Comparison of ENCODE assay signal across 1 cellular context in the genomic region with DNA sequence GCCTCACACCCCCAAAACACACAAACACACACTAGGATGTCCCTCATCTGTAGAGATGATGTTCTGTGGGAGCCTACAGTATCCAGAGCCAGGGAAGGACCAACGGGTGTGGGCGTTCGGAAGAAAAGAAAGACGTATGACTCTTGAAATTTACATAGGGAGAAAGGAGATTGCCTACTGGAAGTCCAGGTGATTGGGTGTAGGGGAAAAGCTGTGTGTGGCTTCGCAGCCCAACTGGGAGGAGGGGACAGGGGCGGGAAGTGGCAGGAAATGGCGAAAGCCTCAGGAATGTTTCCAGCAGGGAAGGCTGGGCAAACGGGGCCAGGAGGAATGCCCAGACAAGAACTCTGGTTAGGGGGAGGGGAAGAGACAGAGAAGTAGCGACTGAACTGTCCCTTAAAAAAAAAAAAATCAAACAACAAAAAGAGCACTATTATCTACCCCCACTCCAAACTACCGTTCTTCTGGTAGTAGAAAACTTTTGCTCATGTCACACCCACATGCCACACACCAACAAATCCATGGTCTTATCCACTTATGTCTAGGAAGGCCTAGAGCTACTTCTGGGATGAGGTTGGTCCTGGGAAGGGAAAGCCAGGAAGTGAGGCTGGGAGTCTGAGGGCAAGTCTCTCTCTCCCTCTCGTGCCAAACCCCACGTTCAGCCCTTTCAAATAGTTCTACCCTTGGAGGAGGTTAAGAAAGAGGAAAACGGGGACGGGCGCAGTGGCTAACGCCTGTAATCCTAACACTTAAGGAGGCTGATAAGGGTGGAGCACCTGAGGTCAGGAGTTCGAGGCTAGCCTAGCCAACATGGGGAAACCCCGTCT.
TF ChIP-seq lines count a peak whose summit lies in the region.

No MANE protein-coding gene starts in this region.

TF ChIP-seq in HepG2, 621 proteins besides CTCF, POLR2A, EP300 and RAD21 (continued from another document and continues in another):
- TF ChIP-seq, protein P1, sequence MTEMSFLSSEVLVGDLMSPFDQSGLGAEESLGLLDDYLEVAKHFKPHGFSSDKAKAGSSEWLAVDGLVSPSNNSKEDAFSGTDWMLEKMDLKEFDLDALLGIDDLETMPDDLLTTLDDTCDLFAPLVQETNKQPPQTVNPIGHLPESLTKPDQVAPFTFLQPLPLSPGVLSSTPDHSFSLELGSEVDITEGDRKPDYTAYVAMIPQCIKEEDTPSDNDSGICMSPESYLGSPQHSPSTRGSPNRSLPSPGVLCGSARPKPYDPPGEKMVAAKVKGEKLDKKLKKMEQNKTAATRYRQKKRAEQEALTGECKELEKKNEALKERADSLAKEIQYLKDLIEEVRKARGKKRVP (CRISPR knock-in tag; IDR thresholded peaks at IDR 0.05) = peak in 1 of 2 experiments; percentile 74; a peak in 2 of 4 replicates
- TF ChIP-seq RBM39 (IDR thresholded peaks at IDR 0.05; ENCODE audit: low read depth, low read length, poor library complexity, severe bottlenecking) = no peak
- TF ChIP-seq, protein P2, sequence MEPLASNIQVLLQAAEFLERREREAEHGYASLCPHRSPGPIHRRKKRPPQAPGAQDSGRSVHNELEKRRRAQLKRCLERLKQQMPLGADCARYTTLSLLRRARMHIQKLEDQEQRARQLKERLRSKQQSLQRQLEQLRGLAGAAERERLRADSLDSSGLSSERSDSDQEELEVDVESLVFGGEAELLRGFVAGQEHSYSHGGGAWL (CRISPR knock-in tag; IDR thresholded peaks at IDR 0.05) = no peak
- TF ChIP-seq ZFP36 (IDR thresholded peaks at IDR 0.05; ENCODE audit: borderline replicate concordance, low read depth, low read length, partially characterized antibody) = no peak
- TF ChIP-seq, protein P3, sequence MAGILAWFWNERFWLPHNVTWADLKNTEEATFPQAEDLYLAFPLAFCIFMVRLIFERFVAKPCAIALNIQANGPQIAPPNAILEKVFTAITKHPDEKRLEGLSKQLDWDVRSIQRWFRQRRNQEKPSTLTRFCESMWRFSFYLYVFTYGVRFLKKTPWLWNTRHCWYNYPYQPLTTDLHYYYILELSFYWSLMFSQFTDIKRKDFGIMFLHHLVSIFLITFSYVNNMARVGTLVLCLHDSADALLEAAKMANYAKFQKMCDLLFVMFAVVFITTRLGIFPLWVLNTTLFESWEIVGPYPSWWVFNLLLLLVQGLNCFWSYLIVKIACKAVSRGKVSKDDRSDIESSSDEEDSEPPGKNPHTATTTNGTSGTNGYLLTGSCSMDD (CRISPR knock-in tag; IDR thresholded peaks at IDR 0.05) = no peak
- TF ChIP-seq, protein P4, sequence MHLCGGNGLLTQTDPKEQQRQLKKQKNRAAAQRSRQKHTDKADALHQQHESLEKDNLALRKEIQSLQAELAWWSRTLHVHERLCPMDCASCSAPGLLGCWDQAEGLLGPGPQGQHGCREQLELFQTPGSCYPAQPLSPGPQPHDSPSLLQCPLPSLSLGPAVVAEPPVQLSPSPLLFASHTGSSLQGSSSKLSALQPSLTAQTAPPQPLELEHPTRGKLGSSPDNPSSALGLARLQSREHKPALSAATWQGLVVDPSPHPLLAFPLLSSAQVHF (CRISPR knock-in tag; IDR thresholded peaks at IDR 0.05) = no peak
- TF ChIP-seq, protein P5, sequence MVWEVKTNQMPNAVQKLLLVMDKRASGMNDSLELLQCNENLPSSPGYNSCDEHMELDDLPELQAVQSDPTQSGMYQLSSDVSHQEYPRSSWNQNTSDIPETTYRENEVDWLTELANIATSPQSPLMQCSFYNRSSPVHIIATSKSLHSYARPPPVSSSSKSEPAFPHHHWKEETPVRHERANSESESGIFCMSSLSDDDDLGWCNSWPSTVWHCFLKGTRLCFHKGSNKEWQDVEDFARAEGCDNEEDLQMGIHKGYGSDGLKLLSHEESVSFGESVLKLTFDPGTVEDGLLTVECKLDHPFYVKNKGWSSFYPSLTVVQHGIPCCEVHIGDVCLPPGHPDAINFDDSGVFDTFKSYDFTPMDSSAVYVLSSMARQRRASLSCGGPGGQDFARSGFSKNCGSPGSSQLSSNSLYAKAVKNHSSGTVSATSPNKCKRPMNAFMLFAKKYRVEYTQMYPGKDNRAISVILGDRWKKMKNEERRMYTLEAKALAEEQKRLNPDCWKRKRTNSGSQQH (CRISPR knock-in tag; IDR thresholded peaks at IDR 0.05; ENCODE audit: low read depth) = peak; percentile 10; the same call in 1 of the 2 replicates
- TF ChIP-seq, protein P6, sequence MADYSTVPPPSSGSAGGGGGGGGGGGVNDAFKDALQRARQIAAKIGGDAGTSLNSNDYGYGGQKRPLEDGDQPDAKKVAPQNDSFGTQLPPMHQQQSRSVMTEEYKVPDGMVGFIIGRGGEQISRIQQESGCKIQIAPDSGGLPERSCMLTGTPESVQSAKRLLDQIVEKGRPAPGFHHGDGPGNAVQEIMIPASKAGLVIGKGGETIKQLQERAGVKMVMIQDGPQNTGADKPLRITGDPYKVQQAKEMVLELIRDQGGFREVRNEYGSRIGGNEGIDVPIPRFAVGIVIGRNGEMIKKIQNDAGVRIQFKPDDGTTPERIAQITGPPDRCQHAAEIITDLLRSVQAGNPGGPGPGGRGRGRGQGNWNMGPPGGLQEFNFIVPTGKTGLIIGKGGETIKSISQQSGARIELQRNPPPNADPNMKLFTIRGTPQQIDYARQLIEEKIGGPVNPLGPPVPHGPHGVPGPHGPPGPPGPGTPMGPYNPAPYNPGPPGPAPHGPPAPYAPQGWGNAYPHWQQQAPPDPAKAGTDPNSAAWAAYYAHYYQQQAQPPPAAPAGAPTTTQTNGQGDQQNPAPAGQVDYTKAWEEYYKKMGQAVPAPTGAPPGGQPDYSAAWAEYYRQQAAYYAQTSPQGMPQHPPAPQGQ (CRISPR knock-in tag; IDR thresholded peaks at IDR 0.05; ENCODE audit: borderline replicate concordance) = no peak
- 0 out of 2 replicates have a peak, but pooled peaks have one; percentile 41 for TF ChIP-seq ZNF607 (CRISPR knock-in tag; IDR thresholded peaks at IDR 0.05; ENCODE audit: borderline replicate concordance)
- no peak for TF ChIP-seq TMF1 (CRISPR knock-in tag; IDR thresholded peaks at IDR 0.05; ENCODE audit: low read depth)
- TF ChIP-seq ZNF468 (CRISPR knock-in tag; IDR thresholded peaks at IDR 0.05) = no peak
- TF ChIP-seq, protein P7, sequence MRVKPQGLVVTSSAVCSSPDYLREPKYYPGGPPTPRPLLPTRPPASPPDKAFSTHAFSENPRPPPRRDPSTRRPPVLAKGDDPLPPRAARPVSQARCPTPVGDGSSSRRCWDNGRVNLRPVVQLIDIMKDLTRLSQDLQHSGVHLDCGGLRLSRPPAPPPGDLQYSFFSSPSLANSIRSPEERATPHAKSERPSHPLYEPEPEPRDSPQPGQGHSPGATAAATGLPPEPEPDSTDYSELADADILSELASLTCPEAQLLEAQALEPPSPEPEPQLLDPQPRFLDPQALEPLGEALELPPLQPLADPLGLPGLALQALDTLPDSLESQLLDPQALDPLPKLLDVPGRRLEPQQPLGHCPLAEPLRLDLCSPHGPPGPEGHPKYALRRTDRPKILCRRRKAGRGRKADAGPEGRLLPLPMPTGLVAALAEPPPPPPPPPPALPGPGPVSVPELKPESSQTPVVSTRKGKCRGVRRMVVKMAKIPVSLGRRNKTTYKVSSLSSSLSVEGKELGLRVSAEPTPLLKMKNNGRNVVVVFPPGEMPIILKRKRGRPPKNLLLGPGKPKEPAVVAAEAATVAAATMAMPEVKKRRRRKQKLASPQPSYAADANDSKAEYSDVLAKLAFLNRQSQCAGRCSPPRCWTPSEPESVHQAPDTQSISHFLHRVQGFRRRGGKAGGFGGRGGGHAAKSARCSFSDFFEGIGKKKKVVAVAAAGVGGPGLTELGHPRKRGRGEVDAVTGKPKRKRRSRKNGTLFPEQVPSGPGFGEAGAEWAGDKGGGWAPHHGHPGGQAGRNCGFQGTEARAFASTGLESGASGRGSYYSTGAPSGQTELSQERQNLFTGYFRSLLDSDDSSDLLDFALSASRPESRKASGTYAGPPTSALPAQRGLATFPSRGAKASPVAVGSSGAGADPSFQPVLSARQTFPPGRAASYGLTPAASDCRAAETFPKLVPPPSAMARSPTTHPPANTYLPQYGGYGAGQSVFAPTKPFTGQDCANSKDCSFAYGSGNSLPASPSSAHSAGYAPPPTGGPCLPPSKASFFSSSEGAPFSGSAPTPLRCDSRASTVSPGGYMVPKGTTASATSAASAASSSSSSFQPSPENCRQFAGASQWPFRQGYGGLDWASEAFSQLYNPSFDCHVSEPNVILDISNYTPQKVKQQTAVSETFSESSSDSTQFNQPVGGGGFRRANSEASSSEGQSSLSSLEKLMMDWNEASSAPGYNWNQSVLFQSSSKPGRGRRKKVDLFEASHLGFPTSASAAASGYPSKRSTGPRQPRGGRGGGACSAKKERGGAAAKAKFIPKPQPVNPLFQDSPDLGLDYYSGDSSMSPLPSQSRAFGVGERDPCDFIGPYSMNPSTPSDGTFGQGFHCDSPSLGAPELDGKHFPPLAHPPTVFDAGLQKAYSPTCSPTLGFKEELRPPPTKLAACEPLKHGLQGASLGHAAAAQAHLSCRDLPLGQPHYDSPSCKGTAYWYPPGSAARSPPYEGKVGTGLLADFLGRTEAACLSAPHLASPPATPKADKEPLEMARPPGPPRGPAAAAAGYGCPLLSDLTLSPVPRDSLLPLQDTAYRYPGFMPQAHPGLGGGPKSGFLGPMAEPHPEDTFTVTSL (CRISPR knock-in tag; IDR thresholded peaks at IDR 0.05; ENCODE audit: borderline replicate concordance) = peak; percentile 35; the same call in 1 of the 2 replicates
- TF ChIP-seq, protein P8, sequence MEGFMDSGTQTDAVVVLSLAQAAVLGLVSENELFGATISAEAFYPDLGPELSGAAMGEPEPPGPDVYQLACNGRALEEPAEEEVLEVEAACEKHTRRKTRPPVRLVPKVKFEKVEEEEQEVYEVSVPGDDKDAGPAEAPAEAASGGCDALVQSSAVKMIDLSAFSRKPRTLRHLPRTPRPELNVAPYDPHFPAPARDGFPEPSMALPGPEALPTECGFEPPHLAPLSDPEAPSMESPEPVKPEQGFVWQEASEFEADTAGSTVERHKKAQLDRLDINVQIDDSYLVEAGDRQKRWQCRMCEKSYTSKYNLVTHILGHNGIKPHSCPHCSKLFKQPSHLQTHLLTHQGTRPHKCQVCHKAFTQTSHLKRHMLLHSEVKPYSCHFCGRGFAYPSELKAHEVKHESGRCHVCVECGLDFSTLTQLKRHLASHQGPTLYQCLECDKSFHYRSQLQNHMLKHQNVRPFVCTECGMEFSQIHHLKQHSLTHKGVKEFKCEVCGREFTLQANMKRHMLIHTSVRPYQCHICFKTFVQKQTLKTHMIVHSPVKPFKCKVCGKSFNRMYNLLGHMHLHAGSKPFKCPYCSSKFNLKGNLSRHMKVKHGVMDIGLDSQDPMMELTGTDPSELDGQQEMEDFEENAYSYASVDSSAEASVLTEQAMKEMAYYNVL (CRISPR knock-in tag; IDR thresholded peaks at IDR 0.05; ENCODE audit: borderline replicate concordance) = no peak
- TF ChIP-seq ZNF569 (CRISPR knock-in tag; IDR thresholded peaks at IDR 0.05; ENCODE audit: borderline replicate concordance) = no peak
- no peak for TF ChIP-seq ZIK1 (CRISPR knock-in tag; IDR thresholded peaks at IDR 0.05; ENCODE audit: borderline replicate concordance, low read depth)
- TF ChIP-seq XRCC5 (optimal IDR thresholded peaks at IDR 0.05; ENCODE audit: low read length) = peak; percentile 81
- TF ChIP-seq, protein P9, sequence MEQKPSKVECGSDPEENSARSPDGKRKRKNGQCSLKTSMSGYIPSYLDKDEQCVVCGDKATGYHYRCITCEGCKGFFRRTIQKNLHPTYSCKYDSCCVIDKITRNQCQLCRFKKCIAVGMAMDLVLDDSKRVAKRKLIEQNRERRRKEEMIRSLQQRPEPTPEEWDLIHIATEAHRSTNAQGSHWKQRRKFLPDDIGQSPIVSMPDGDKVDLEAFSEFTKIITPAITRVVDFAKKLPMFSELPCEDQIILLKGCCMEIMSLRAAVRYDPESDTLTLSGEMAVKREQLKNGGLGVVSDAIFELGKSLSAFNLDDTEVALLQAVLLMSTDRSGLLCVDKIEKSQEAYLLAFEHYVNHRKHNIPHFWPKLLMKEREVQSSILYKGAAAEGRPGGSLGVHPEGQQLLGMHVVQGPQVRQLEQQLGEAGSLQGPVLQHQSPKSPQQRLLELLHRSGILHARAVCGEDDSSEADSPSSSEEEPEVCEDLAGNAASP (CRISPR knock-in tag; IDR thresholded peaks at IDR 0.05; ENCODE audit: borderline replicate concordance) = no peak
- TF ChIP-seq, protein P10, sequence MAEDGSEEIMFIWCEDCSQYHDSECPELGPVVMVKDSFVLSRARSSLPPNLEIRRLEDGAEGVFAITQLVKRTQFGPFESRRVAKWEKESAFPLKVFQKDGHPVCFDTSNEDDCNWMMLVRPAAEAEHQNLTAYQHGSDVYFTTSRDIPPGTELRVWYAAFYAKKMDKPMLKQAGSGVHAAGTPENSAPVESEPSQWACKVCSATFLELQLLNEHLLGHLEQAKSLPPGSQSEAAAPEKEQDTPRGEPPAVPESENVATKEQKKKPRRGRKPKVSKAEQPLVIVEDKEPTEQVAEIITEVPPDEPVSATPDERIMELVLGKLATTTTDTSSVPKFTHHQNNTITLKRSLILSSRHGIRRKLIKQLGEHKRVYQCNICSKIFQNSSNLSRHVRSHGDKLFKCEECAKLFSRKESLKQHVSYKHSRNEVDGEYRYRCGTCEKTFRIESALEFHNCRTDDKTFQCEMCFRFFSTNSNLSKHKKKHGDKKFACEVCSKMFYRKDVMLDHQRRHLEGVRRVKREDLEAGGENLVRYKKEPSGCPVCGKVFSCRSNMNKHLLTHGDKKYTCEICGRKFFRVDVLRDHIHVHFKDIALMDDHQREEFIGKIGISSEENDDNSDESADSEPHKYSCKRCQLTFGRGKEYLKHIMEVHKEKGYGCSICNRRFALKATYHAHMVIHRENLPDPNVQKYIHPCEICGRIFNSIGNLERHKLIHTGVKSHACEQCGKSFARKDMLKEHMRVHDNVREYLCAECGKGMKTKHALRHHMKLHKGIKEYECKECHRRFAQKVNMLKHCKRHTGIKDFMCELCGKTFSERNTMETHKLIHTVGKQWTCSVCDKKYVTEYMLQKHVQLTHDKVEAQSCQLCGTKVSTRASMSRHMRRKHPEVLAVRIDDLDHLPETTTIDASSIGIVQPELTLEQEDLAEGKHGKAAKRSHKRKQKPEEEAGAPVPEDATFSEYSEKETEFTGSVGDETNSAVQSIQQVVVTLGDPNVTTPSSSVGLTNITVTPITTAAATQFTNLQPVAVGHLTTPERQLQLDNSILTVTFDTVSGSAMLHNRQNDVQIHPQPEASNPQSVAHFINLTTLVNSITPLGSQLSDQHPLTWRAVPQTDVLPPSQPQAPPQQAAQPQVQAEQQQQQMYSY (CRISPR knock-in tag; IDR thresholded peaks at IDR 0.05) = peak; percentile 39; the same call in 1 of the 2 replicates
- no peak for TF ChIP-seq ZNF577 (CRISPR knock-in tag; IDR thresholded peaks at IDR 0.05; ENCODE audit: borderline replicate concordance, low read depth)
